In genomic region chr17:48804936-48805411, GRCh38 we compare ENCODE assay signal across 8 cellular contexts. TPM values are rescaled to one million over a fixed set of nuclear protein-coding genes. Genes with fewer than 3 reads are reported as not detected.
DNase-seq lines count a peak whose midpoint lies in the region; ATAC-seq and TF ChIP-seq lines count a peak whose summit lies in the region.

No MANE protein-coding gene starts in this region.

- H3K27ac Mint-ChIP-seq in activated naive CD4-positive, alpha-beta T cell treated with anti-CD3 and anti-CD28 coated beads for 36 hours: no peak overlapping the region
- no peak overlapping the region for H3K27ac Mint-ChIP-seq in progenitor cell of endocrine pancreas

- H3K9me3 ChIP-seq in SK-N-MC (ENCODE audit: low read depth, low read length) (no peaks in the 10 kb centered on the region), cardiac muscle cell (ENCODE audit: low read depth) (no peaks in the 10 kb centered on the region), aorta (ENCODE audit: control insufficient read depth, low read length) (no peaks in the 10 kb centered on the region)

- WGBS in aorta, 2 donors: 7 to 8% methylated on average over 9 of the region's 9 CpGs

- no peaks in the 10 kb centered on the region for H3K4me1 ChIP-seq in cardiac muscle cell (ENCODE audit: low read depth)
- H3K4me1 ChIP-seq in aorta (ENCODE audit: control insufficient read depth in 1 of 2, insufficient read depth in 2 of 2, low read length in 2 of 2): no peaks in the 10 kb centered on the region

- peaks cover 5% of the 10 kb centered on the region for H3K27me3 Mint-ChIP-seq in activated naive CD4-positive, alpha-beta T cell treated with anti-CD3 and anti-CD28 coated beads for 36 hours (ENCODE audit: low read depth)
- H3K27me3 Mint-ChIP-seq in progenitor cell of endocrine pancreas: peaks cover 13% of the 10 kb centered on the region

- no peaks in the 10 kb centered on the region for H3K9me3 Mint-ChIP-seq in activated naive CD4-positive, alpha-beta T cell treated with anti-CD3 and anti-CD28 coated beads for 36 hours
- no peaks in the 10 kb centered on the region for H3K9me3 Mint-ChIP-seq in progenitor cell of endocrine pancreas (ENCODE audit: low read depth)

- ATAC-seq in aorta (ENCODE audit: low FRiP score) (no peak), GM21528 (IDR thresholded peaks at IDR 0.05; ENCODE audit: low FRiP score, unreplicated experiment) (no peak)

- H3K36me3 ChIP-seq in SK-N-MC (ENCODE audit: insufficient read depth, low read length) (peaks cover 11% of the 10 kb centered on the region), cardiac muscle cell (no peaks in the 10 kb centered on the region), aorta (ENCODE audit: control insufficient read depth in 1 of 2, insufficient read depth in 2 of 2, low read length in 1 of 2) (no peaks in the 10 kb centered on the region)

- H3K36me3 Mint-ChIP-seq in activated naive CD4-positive, alpha-beta T cell treated with anti-CD3 and anti-CD28 coated beads for 36 hours (ENCODE audit: low read depth): no peaks in the 10 kb centered on the region
- no peaks in the 10 kb centered on the region for H3K36me3 Mint-ChIP-seq in progenitor cell of endocrine pancreas (ENCODE audit: insufficient read depth)

- no peak for TF ChIP-seq EP300 in Ishikawa (IDR thresholded peaks at IDR 0.05; ENCODE audit: borderline replicate concordance)

- H3K4me3 Mint-ChIP-seq in activated naive CD4-positive, alpha-beta T cell treated with anti-CD3 and anti-CD28 coated beads for 36 hours: no peak overlapping the region
- no peak overlapping the region for H3K4me3 Mint-ChIP-seq in progenitor cell of endocrine pancreas (ENCODE audit: low read depth)

- H3K9ac ChIP-seq in SK-N-MC (ENCODE audit: insufficient read length): peak overlapping the region; percentile 81

- H3K4me1 Mint-ChIP-seq in activated naive CD4-positive, alpha-beta T cell treated with anti-CD3 and anti-CD28 coated beads for 36 hours (ENCODE audit: low read depth): no peaks in the 10 kb centered on the region
- peaks cover 16% of the 10 kb centered on the region for H3K4me1 Mint-ChIP-seq in progenitor cell of endocrine pancreas (ENCODE audit: low read depth)

- CTCF ChIA-PET in activated naive CD4-positive, alpha-beta T cell treated with anti-CD3 and anti-CD28 coated beads for 36 hours (lab: Charles Lee): interaction anchor here (0.8 to 18.1 kb wide), 20 partner anchors 9 to 240 kb away, joined by 3 to 348 read pairs (median 4); partner anchors contain the start of gene PRAC2

- H3K4me3 ChIP-seq in SK-N-MC (peak overlapping the region; percentile 84), cardiac muscle cell (no peak overlapping the region), aorta (ENCODE audit: low read length in 2 of 2) (no peak overlapping the region)

- intact Hi-C loops in activated naive CD4-positive, alpha-beta T cell treated with anti-CD3 and anti-CD28 coated beads for 36 hours (cut with micrococcal nuclease): loop anchor here (1.0 to 5.0 kb wide), 4 partner anchors 74 to 227 kb away; no protein-coding TSS in a partner anchor
- intact Hi-C loops in aorta (cut with DNase I): loop anchor here (2.0 to 5.0 kb wide), 2 partner anchors 74 to 232 kb away; no protein-coding TSS in a partner anchor

- TF ChIP-seq CTCF in cardiac muscle cell (IDR thresholded peaks at IDR 0.05; ENCODE audit: low read depth, low read length): peak; percentile 94
- peak; percentile 96 for TF ChIP-seq CTCF in progenitor cell of endocrine pancreas (IDR thresholded peaks at IDR 0.05; ENCODE audit: unreplicated experiment)

- H3K27ac ChIP-seq in SK-N-MC (peak overlapping the region; percentile 99), cardiac muscle cell (no peak overlapping the region), aorta (ENCODE audit: low read depth in 1 of 2, low read length in 2 of 2) (no peak overlapping the region)

- peak; percentile 88 for TF ChIP-seq RAD21 in Ishikawa (IDR thresholded peaks at IDR 0.05; ENCODE audit: low read depth)

- H3K27me3 ChIP-seq in cardiac muscle cell: peaks cover 45% of the 10 kb centered on the region
- H3K27me3 ChIP-seq in aorta (ENCODE audit: control insufficient read depth in 1 of 2, insufficient read depth in 2 of 2, low read length in 1 of 2): peaks cover 0 to 2% of the 10 kb centered on the region in 2 donors

- DNase-seq in DMS79 treated with DMSO at 0.1 percent for 48 hours (lab: John Stamatoyannopoulos, UW): peak; percentile 11
- peak; percentile 57 for DNase-seq in SK-N-MC (ENCODE audit: low read depth, low spot score)
- peak; percentile 78 for DNase-seq in activated naive CD4-positive, alpha-beta T cell treated with anti-CD3 and anti-CD28 coated beads for 36 hours
- peak; percentile 65 to 68 for DNase-seq in cardiac muscle cell (ENCODE audit: low read depth in 1 of 2, low spot score in 1 of 2)
- DNase-seq in progenitor cell of endocrine pancreas (ENCODE audit: low spot score, unreplicated experiment): peak; percentile 82
- DNase-seq in aorta: peak; percentile 56 to 85

TF ChIP-seq in Ishikawa, 13 proteins besides CTCF, POLR2A, EP300 and RAD21:
- TF ChIP-seq, protein P1, sequence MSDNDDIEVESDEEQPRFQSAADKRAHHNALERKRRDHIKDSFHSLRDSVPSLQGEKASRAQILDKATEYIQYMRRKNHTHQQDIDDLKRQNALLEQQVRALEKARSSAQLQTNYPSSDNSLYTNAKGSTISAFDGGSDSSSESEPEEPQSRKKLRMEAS (IDR thresholded peaks at IDR 0.05): no peak
- TF ChIP-seq TEAD4 (IDR thresholded peaks at IDR 0.05): peak; percentile 27; the same call in 1 of the 2 replicates

RNA-seq across cellular contexts. Expression of gene TTLL6, which starts 12.1 kb away (rescaled TPM):
- total RNA-seq in activated naive CD4-positive, alpha-beta T cell treated with anti-CD3 and anti-CD28 coated beads for 36 hours: not detected
- total RNA-seq in cardiac muscle cell (0.03 TPM in 1 of 2 replicates, not detected in the other), progenitor cell of endocrine pancreas (2.9 and 4.0 TPM in 2 replicates), aorta (under 1 TPM in 1 of 2 donors, not detected in 1; 0.21 TPM)
- polyA plus RNA-seq in cardiac muscle cell (not detected in 2 replicates), aorta (under 1 TPM in 1 of 2 donors, not detected in 1; 0.13 TPM)

RNA-seq across cellular contexts. Expression of gene CALCOCO2, which starts 25.9 kb away (rescaled TPM):
- total RNA-seq in activated naive CD4-positive, alpha-beta T cell treated with anti-CD3 and anti-CD28 coated beads for 36 hours: 10 to 100 TPM; 78.2 to 80.3 TPM
- total RNA-seq in cardiac muscle cell (23.8 and 35.3 TPM in 2 replicates), progenitor cell of endocrine pancreas (85.3 and 92.6 TPM in 2 replicates), aorta (100 to 1,000 TPM; 164 to 171 TPM)
- polyA plus RNA-seq in cardiac muscle cell (38.6 and 56.4 TPM in 2 replicates), aorta (100 to 1,000 TPM in 1 of 2 donors, 10 to 100 TPM in 1; 80.3 to 149 TPM)

Comparison
In these comparisons a context has a peak if more than half of its experiments do, and no peak if none do; other contexts are left out.
1. DNase-seq: peak in every context shown above with its lines; median percentile 82 in progenitor cell of endocrine pancreas; 78 in activated naive CD4-positive, alpha-beta T cell treated with anti-CD3 and anti-CD28 coated beads for 36 hours; 70 in aorta; 66 in cardiac muscle cell; 57 in SK-N-MC; 11 in DMS79 treated with DMSO at 0.1 percent for 48 hours.